In the genomic region with DNA sequence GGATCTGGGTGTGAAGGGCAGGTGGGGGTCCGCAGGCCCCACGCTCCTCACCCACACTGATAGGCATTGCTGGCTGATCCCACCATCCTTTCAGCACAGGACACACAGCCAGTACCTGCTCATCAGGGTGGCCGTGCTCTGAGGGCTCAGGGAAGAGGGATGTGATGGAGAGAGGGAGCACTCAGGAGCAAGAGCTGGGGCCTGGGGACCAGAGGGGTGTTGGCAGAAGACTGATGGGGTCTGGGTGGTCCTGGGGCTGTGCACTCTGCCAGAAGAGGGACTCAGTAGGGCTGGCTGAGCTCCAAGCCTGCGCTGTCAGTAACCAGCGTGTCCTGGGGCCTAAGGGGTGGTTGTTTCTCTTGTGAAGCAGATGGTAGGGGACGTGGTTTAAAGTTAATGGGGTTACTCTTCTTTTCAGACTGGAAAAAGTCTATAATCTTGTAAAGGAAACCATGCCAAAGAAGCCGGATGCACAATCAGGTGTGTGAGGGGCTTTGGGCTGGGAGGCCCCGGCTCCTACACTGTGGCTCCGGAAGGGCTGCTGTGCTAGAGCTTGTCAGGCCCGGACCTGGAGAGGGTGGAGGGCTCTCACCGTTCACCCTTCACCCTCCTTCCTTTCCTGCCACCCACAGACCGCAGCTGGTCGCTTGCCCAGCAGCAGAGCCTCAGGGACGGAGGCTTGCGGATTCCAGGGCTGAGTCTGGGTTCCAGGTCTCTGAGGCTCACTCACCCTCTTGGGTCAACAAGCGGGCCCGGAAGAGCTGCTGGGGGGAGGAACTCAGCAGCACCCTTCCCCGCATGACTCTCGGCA, we compare ENCODE assay signal across 1 cellular context.
TF ChIP-seq lines count a peak whose summit lies in the region.

No MANE protein-coding gene starts in this region.

TF ChIP-seq in K562, 482 proteins besides CTCF, POLR2A, EP300 and RAD21:
- TF ChIP-seq RBM14 (IDR thresholded peaks at IDR 0.05; ENCODE audit: borderline replicate concordance, insufficient read depth, low read depth, low read length) (no peak), TAF7 (tag; IDR thresholded peaks at IDR 0.05) (no peak), LARP7 (IDR thresholded peaks at IDR 0.05) (no peak), ZNF263 (CRISPR knock-in tag; IDR thresholded peaks at IDR 0.05; ENCODE audit: borderline replicate concordance) (peak; percentile 71)
TF ChIP-seq in K562: peak in this region for 1.
